ENCODE assay signal across 1 cellular context in the genomic region with DNA sequence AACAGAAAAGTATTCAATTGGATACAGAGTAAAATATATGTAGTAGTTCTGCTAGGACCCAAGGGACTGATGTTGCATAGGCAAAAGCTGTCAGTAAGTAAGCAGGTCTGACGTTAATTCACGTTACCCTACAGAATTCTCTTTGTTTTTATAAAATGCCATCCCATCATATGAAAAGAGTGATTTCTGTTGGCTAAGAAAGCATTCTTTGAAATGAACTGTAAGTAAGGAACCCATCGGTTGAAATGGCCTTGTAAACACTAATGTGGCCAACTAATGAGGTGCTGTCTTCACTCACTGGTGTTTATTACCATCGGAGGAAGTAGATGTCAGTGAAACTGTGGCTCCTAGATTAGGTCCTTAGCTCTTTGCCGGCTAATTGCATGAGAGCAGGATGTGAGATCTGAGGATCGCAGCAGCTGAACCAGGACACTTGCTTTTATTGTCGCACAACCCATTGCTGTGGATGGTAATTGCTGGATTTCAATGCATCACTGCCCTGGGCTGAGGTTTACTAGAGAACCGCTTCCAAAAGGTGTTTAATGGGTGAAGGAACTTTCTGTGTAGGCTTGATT.
TF ChIP-seq lines count a peak whose summit lies in the region.

No MANE protein-coding gene starts in this region.

TF ChIP-seq in GM12878, 131 proteins besides CTCF, POLR2A, EP300 and RAD21 (continued from another document):
- TF ChIP-seq, protein P1, sequence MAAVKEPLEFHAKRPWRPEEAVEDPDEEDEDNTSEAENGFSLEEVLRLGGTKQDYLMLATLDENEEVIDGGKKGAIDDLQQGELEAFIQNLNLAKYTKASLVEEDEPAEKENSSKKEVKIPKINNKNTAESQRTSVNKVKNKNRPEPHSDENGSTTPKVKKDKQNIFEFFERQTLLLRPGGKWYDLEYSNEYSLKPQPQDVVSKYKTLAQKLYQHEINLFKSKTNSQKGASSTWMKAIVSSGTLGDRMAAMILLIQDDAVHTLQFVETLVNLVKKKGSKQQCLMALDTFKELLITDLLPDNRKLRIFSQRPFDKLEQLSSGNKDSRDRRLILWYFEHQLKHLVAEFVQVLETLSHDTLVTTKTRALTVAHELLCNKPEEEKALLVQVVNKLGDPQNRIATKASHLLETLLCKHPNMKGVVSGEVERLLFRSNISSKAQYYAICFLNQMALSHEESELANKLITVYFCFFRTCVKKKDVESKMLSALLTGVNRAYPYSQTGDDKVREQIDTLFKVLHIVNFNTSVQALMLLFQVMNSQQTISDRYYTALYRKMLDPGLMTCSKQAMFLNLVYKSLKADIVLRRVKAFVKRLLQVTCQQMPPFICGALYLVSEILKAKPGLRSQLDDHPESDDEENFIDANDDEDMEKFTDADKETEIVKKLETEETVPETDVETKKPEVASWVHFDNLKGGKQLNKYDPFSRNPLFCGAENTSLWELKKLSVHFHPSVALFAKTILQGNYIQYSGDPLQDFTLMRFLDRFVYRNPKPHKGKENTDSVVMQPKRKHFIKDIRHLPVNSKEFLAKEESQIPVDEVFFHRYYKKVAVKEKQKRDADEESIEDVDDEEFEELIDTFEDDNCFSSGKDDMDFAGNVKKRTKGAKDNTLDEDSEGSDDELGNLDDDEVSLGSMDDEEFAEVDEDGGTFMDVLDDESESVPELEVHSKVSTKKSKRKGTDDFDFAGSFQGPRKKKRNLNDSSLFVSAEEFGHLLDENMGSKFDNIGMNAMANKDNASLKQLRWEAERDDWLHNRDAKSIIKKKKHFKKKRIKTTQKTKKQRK (IDR thresholded peaks at IDR 0.05; ENCODE audit: low read depth, low read length) = no peak
- TF ChIP-seq RELA (IDR thresholded peaks at IDR 0.05; ENCODE audit: borderline replicate concordance, partially characterized antibody) (no peak), ZBTB11 (CRISPR knock-in tag; IDR thresholded peaks at IDR 0.05) (no peak), PML (IDR thresholded peaks at IDR 0.05; ENCODE audit: low read length) (no peak), IRF5 (IDR thresholded peaks at IDR 0.05; ENCODE audit: borderline replicate concordance) (no peak), NFXL1 (IDR thresholded peaks at IDR 0.05; ENCODE audit: borderline replicate concordance) (no peak), PAX5 (IDR thresholded peaks at IDR 0.05; ENCODE audit: borderline replicate concordance, low read depth, low read length) (no peak), CHD1 (IDR thresholded peaks at IDR 0.05; ENCODE audit: low read depth, low read length) (no peak), CHD4 (IDR thresholded peaks at IDR 0.05) (no peak)
